ENCODE assay signal across 13 cellular contexts in genomic region chr18:10188971-10189810, GRCh38.
"Had no signal": no experiment of that assay in that cellular context is flagged by ENCODE, and none has a peak within 500 bp of the region (broad histone marks: within the 10 kb centered on the region; RNA-seq: fewer than 3 reads in every experiment).

No MANE protein-coding gene starts in this region.

- H3K4me3 ChIP-seq: adrenal gland, hepatocyte, tibial nerve, vagina had no signal

- H3K27ac Mint-ChIP-seq: activated naive CD4-positive, alpha-beta T cell treated with anti-CD3 and anti-CD28 coated beads for 36 hours; activated T-helper 17 cell treated with anti-CD3 and anti-CD28 coated beads, Interleukin-2, amount 50 U/mL, for 72 hours; stimulated activated effector memory CD8-positive, alpha-beta T cell treated with anti-CD3 and anti-CD28 coated beads, Interleukin-12 subunit alpha, Interleukin-12 subunit beta, amount 100 ng/mL, for 72 hours had no signal

- H3K4me1 Mint-ChIP-seq: activated T-helper 17 cell treated with anti-CD3 and anti-CD28 coated beads, Interleukin-2, amount 50 U/mL, for 72 hours; central memory CD8-positive, alpha-beta T cell; stimulated activated effector memory CD8-positive, alpha-beta T cell treated with anti-CD3 and anti-CD28 coated beads, Interleukin-12 subunit alpha, Interleukin-12 subunit beta, amount 100 ng/mL, for 72 hours had no signal

- H3K36me3 ChIP-seq: adrenal gland, tibial nerve, vagina had no signal

- H3K27ac ChIP-seq: adrenal gland, hepatocyte, tibial nerve, vagina had no signal

- ATAC-seq: activated T-helper 17 cell treated with anti-CD3 and anti-CD28 coated beads, Interleukin-2, amount 50 U/mL, for 72 hours had no signal

- H3K36me3 Mint-ChIP-seq: stimulated activated effector memory CD8-positive, alpha-beta T cell treated with anti-CD3 and anti-CD28 coated beads, Interleukin-12 subunit alpha, Interleukin-12 subunit beta, amount 100 ng/mL, for 72 hours had no signal

- H3K9me3 Mint-ChIP-seq: activated naive CD4-positive, alpha-beta T cell treated with anti-CD3 and anti-CD28 coated beads for 36 hours; central memory CD8-positive, alpha-beta T cell; stimulated activated effector memory CD8-positive, alpha-beta T cell treated with anti-CD3 and anti-CD28 coated beads, Interleukin-12 subunit alpha, Interleukin-12 subunit beta, amount 100 ng/mL, for 72 hours had no signal

- DNase-seq: activated CD4-positive, alpha-beta T cell treated with anti-CD3 and anti-CD28 coated beads for 4 hours; activated naive CD4-positive, alpha-beta T cell treated with anti-CD3 and anti-CD28 coated beads for 36 hours; adrenal gland; cortex of kidney; effector memory CD4-positive, alpha-beta T cell; small intestine; T-helper 9 cell had no signal

- H3K4me2 ChIP-seq: hepatocyte had no signal

- H3K4me1 ChIP-seq: adrenal gland, vagina had no signal

- H3K27me3 ChIP-seq: adrenal gland, hepatocyte, tibial nerve, vagina had no signal

- H3K9me3 ChIP-seq: adrenal gland, tibial nerve, vagina had no signal

- H3K4me3 Mint-ChIP-seq: activated naive CD4-positive, alpha-beta T cell treated with anti-CD3 and anti-CD28 coated beads for 36 hours; activated T-helper 17 cell treated with anti-CD3 and anti-CD28 coated beads, Interleukin-2, amount 50 U/mL, for 72 hours; central memory CD8-positive, alpha-beta T cell; stimulated activated effector memory CD8-positive, alpha-beta T cell treated with anti-CD3 and anti-CD28 coated beads, Interleukin-12 subunit alpha, Interleukin-12 subunit beta, amount 100 ng/mL, for 72 hours had no signal

- H2AFZ ChIP-seq: hepatocyte had no signal

- H3K79me2 ChIP-seq: hepatocyte had no signal
